In the genomic region with DNA sequence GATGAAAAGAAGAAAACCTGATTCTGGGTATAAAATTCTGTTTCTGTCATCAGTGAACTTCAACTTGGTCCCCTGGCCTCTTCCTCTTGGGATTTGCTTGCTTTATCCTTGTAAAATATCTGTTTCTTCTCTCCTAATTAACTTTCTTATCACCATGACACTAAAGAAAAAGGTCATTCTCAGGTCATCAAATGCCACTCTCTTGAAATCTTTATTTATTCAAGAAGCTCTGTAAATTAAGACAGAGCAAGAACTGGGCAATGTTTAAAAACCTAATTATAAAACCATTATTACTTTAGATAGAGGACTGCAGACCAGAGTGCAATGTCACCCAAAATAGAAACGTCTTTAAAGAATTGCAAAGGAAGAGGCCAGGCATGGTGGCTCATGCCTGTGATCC, we compare ENCODE assay signal across 2 cellular contexts.
TF ChIP-seq lines count a peak whose summit lies in the region.

No MANE protein-coding gene starts in this region.

TF ChIP-seq in liver, 16 proteins besides CTCF, POLR2A, EP300 and RAD21 (continued from another document):
- TF ChIP-seq, protein P1, sequence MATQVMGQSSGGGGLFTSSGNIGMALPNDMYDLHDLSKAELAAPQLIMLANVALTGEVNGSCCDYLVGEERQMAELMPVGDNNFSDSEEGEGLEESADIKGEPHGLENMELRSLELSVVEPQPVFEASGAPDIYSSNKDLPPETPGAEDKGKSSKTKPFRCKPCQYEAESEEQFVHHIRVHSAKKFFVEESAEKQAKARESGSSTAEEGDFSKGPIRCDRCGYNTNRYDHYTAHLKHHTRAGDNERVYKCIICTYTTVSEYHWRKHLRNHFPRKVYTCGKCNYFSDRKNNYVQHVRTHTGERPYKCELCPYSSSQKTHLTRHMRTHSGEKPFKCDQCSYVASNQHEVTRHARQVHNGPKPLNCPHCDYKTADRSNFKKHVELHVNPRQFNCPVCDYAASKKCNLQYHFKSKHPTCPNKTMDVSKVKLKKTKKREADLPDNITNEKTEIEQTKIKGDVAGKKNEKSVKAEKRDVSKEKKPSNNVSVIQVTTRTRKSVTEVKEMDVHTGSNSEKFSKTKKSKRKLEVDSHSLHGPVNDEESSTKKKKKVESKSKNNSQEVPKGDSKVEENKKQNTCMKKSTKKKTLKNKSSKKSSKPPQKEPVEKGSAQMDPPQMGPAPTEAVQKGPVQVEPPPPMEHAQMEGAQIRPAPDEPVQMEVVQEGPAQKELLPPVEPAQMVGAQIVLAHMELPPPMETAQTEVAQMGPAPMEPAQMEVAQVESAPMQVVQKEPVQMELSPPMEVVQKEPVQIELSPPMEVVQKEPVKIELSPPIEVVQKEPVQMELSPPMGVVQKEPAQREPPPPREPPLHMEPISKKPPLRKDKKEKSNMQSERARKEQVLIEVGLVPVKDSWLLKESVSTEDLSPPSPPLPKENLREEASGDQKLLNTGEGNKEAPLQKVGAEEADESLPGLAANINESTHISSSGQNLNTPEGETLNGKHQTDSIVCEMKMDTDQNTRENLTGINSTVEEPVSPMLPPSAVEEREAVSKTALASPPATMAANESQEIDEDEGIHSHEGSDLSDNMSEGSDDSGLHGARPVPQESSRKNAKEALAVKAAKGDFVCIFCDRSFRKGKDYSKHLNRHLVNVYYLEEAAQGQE (IDR thresholded peaks at IDR 0.05): no peak
- TF ChIP-seq FOXA1 (IDR thresholded peaks at IDR 0.05) (no peak), FOXA2 (IDR thresholded peaks at IDR 0.05) (no peak), TAF1 (conservative IDR thresholded peaks at IDR 0.05) (no peak)

TF ChIP-seq in HepG2, 621 proteins besides CTCF, POLR2A, EP300 and RAD21 (continued from another document):
- TF ChIP-seq ERF (CRISPR knock-in tag; IDR thresholded peaks at IDR 0.05): no peak
- TF ChIP-seq ASH2L (IDR thresholded peaks at IDR 0.05; ENCODE audit: insufficient read length, low read depth, low read length): no peak
- TF ChIP-seq, protein P2, sequence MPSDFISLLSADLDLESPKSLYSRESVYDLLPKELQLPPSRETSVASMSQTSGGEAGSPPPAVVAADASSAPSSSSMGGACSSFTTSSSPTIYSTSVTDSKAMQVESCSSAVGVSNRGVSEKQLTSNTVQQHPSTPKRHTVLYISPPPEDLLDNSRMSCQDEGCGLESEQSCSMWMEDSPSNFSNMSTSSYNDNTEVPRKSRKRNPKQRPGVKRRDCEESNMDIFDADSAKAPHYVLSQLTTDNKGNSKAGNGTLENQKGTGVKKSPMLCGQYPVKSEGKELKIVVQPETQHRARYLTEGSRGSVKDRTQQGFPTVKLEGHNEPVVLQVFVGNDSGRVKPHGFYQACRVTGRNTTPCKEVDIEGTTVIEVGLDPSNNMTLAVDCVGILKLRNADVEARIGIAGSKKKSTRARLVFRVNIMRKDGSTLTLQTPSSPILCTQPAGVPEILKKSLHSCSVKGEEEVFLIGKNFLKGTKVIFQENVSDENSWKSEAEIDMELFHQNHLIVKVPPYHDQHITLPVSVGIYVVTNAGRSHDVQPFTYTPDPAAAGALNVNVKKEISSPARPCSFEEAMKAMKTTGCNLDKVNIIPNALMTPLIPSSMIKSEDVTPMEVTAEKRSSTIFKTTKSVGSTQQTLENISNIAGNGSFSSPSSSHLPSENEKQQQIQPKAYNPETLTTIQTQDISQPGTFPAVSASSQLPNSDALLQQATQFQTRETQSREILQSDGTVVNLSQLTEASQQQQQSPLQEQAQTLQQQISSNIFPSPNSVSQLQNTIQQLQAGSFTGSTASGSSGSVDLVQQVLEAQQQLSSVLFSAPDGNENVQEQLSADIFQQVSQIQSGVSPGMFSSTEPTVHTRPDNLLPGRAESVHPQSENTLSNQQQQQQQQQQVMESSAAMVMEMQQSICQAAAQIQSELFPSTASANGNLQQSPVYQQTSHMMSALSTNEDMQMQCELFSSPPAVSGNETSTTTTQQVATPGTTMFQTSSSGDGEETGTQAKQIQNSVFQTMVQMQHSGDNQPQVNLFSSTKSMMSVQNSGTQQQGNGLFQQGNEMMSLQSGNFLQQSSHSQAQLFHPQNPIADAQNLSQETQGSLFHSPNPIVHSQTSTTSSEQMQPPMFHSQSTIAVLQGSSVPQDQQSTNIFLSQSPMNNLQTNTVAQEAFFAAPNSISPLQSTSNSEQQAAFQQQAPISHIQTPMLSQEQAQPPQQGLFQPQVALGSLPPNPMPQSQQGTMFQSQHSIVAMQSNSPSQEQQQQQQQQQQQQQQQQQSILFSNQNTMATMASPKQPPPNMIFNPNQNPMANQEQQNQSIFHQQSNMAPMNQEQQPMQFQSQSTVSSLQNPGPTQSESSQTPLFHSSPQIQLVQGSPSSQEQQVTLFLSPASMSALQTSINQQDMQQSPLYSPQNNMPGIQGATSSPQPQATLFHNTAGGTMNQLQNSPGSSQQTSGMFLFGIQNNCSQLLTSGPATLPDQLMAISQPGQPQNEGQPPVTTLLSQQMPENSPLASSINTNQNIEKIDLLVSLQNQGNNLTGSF (CRISPR knock-in tag; IDR thresholded peaks at IDR 0.05): no peak
- no peak for TF ChIP-seq ZNF792 (CRISPR knock-in tag; IDR thresholded peaks at IDR 0.05)
- no peak for TF ChIP-seq ZBTB42 (CRISPR knock-in tag; IDR thresholded peaks at IDR 0.05)
- no peak for TF ChIP-seq SRF (IDR thresholded peaks at IDR 0.05; ENCODE audit: low read depth, low read length)
- TF ChIP-seq, protein P3, sequence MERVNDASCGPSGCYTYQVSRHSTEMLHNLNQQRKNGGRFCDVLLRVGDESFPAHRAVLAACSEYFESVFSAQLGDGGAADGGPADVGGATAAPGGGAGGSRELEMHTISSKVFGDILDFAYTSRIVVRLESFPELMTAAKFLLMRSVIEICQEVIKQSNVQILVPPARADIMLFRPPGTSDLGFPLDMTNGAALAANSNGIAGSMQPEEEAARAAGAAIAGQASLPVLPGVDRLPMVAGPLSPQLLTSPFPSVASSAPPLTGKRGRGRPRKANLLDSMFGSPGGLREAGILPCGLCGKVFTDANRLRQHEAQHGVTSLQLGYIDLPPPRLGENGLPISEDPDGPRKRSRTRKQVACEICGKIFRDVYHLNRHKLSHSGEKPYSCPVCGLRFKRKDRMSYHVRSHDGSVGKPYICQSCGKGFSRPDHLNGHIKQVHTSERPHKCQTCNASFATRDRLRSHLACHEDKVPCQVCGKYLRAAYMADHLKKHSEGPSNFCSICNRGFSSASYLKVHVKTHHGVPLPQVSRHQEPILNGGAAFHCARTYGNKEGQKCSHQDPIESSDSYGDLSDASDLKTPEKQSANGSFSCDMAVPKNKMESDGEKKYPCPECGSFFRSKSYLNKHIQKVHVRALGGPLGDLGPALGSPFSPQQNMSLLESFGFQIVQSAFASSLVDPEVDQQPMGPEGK (CRISPR knock-in tag; IDR thresholded peaks at IDR 0.05): no peak
- no peak for TF ChIP-seq AGO2 (optimal IDR thresholded peaks at IDR 0.05; ENCODE audit: low read depth, low read length)
- TF ChIP-seq SIN3B (IDR thresholded peaks at IDR 0.05; ENCODE audit: low read length): no peak
